1 cellular context compared by ENCODE assay signal in the genomic region with DNA sequence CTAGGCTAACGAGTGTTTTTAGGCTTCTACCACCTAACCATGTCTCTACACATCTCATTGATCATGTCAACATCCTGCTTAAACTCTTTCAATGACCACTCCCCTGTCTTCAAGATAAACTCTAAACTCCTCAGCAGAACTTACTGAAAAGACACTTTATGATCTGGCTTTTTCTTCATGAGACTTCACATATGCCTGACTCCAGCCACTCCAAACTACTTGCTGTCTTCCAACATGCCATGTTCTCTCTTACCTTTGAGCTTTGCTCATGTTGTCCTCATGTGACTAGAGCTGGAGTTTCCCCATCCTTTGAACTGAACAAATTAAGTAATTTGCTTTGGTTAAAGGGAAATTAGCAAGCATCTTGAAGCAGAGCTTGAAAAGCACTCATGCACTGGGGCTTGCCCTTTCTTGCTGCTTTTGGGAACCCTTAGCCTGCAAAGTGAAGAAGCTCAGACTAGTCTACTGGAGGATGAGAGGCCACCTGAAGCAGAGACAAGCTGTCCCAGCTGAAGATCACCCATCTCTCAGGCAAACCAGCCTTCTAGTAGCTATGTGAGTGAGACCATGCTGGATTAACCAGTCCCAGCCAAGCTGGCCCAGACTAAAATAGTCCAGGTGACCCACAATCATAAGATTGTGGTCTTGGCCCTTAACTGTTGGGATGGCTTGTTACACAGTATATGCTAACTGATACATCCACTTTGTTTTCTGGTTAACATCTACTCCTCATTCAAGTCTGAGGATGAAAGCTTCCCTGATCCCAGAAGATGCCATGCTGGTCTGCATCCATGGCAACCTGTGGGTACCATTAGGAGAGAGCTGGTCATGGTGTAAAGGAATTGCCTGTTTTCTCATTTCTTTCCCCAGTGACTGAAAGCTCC.
TF ChIP-seq lines count a peak whose summit lies in the region.

No MANE protein-coding gene starts in this region.

TF ChIP-seq in GM12878, 131 proteins besides CTCF, POLR2A, EP300 and RAD21 (continued from another document):
- peak; percentile 44 to 51; a peak in 2 of 4 replicates for TF ChIP-seq BHLHE40 (IDR thresholded peaks at IDR 0.05; ENCODE audit: borderline replicate concordance in 1 of 2, low read depth in 2 of 2, low read length in 1 of 2)
- TF ChIP-seq, protein P1, sequence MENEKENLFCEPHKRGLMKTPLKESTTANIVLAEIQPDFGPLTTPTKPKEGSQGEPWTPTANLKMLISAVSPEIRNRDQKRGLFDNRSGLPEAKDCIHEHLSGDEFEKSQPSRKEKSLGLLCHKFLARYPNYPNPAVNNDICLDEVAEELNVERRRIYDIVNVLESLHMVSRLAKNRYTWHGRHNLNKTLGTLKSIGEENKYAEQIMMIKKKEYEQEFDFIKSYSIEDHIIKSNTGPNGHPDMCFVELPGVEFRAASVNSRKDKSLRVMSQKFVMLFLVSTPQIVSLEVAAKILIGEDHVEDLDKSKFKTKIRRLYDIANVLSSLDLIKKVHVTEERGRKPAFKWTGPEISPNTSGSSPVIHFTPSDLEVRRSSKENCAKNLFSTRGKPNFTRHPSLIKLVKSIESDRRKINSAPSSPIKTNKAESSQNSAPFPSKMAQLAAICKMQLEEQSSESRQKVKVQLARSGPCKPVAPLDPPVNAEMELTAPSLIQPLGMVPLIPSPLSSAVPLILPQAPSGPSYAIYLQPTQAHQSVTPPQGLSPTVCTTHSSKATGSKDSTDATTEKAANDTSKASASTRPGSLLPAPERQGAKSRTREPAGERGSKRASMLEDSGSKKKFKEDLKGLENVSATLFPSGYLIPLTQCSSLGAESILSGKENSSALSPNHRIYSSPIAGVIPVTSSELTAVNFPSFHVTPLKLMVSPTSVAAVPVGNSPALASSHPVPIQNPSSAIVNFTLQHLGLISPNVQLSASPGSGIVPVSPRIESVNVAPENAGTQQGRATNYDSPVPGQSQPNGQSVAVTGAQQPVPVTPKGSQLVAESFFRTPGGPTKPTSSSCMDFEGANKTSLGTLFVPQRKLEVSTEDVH (IDR thresholded peaks at IDR 0.05; ENCODE audit: low read depth, partially characterized antibody), result no peak
